In the genomic region with DNA sequence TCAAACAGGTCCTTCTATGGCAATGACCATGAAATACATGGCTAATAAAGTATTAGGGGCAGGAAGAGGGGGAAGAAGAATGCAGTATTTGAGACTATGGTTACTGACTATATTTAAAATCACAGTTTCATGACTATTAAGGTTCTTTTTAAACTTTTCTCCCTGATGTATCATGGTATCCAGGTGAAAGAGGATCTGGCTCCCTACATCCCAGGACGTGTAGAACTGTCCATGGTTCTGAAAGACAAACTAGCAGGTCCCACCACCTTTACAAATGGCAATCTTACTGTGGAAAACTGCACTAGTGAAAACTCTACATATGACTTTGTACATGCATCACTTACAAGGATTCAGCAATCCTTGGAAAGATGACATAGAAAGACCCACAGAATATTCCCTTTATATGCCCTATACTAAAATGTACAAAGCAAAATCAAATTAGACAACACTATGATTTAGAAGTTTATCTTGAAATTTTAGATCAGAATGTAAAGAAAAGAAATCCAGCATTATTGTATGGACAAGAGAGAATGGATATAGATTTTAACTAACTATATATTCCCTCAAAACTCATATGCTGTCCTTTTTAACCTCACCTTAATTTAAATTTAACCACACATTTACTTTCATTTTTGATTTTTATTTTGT, we compare ENCODE assay signal across 1 cellular context.
A peak's percentile ranks its signal among the peaks of the same experiment; 100 is the strongest.
TF ChIP-seq lines count a peak whose summit lies in the region.

No MANE protein-coding gene starts in this region.

TF ChIP-seq in HepG2, 621 proteins besides CTCF, POLR2A, EP300 and RAD21 (continued from another document and continues in another):
- TF ChIP-seq, protein P1, sequence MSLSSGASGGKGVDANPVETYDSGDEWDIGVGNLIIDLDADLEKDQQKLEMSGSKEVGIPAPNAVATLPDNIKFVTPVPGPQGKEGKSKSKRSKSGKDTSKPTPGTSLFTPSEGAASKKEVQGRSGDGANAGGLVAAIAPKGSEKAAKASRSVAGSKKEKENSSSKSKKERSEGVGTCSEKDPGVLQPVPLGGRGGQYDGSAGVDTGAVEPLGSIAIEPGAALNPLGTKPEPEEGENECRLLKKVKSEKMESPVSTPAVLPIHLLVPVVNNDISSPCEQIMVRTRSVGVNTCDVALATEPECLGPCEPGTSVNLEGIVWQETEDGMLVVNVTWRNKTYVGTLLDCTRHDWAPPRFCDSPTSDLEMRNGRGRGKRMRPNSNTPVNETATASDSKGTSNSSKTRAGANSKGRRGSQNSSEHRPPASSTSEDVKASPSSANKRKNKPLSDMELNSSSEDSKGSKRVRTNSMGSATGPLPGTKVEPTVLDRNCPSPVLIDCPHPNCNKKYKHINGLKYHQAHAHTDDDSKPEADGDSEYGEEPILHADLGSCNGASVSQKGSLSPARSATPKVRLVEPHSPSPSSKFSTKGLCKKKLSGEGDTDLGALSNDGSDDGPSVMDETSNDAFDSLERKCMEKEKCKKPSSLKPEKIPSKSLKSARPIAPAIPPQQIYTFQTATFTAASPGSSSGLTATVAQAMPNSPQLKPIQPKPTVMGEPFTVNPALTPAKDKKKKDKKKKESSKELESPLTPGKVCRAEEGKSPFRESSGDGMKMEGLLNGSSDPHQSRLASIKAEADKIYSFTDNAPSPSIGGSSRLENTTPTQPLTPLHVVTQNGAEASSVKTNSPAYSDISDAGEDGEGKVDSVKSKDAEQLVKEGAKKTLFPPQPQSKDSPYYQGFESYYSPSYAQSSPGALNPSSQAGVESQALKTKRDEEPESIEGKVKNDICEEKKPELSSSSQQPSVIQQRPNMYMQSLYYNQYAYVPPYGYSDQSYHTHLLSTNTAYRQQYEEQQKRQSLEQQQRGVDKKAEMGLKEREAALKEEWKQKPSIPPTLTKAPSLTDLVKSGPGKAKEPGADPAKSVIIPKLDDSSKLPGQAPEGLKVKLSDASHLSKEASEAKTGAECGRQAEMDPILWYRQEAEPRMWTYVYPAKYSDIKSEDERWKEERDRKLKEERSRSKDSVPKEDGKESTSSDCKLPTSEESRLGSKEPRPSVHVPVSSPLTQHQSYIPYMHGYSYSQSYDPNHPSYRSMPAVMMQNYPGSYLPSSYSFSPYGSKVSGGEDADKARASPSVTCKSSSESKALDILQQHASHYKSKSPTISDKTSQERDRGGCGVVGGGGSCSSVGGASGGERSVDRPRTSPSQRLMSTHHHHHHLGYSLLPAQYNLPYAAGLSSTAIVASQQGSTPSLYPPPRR (CRISPR knock-in tag; IDR thresholded peaks at IDR 0.05; ENCODE audit: borderline replicate concordance) = no peak
- TF ChIP-seq ZNF430 (CRISPR knock-in tag; IDR thresholded peaks at IDR 0.05) (peak; percentile 69; the same call in 1 of the 2 replicates), ZNF878 (CRISPR knock-in tag; IDR thresholded peaks at IDR 0.05) (no peak), ZSCAN9 (CRISPR knock-in tag; IDR thresholded peaks at IDR 0.05; ENCODE audit: borderline replicate concordance) (peak; percentile 94), GZF1 (CRISPR knock-in tag; IDR thresholded peaks at IDR 0.05) (no peak), ZNF589 (CRISPR knock-in tag; conservative IDR thresholded peaks at IDR 0.05) (no peak), HDAC2 (CRISPR knock-in tag; IDR thresholded peaks at IDR 0.05) (peak; percentile 70), ZNF7 (CRISPR knock-in tag; IDR thresholded peaks at IDR 0.05) (no peak), BRCA1 (CRISPR knock-in tag; IDR thresholded peaks at IDR 0.05) (0 out of 2 replicates have a peak, but pooled peaks have one; percentile 54), GTF2F1 (IDR thresholded peaks at IDR 0.05; ENCODE audit: low read length) (no peak), ZNF569 (CRISPR knock-in tag; IDR thresholded peaks at IDR 0.05; ENCODE audit: borderline replicate concordance) (no peak), TAF15 (IDR thresholded peaks at IDR 0.05; ENCODE audit: low read depth, low read length, poor library complexity, severe bottlenecking) (no peak), ZNF230 (CRISPR knock-in tag; IDR thresholded peaks at IDR 0.05) (no peak), JARID2 (CRISPR knock-in tag; IDR thresholded peaks at IDR 0.05; ENCODE audit: insufficient replicate concordance) (no peak), JUND (CRISPR knock-in tag; IDR thresholded peaks at IDR 0.05) (no peak), RBFOX2 (IDR thresholded peaks at IDR 0.05; ENCODE audit: low read depth, low read length) (no peak), HES4 (CRISPR knock-in tag; IDR thresholded peaks at IDR 0.05; ENCODE audit: borderline replicate concordance) (no peak), BORCS8-MEF2B (CRISPR knock-in tag; IDR thresholded peaks at IDR 0.05) (no peak), ZBTB38 (CRISPR knock-in tag; IDR thresholded peaks at IDR 0.05) (no peak), ZNF703 (CRISPR knock-in tag; IDR thresholded peaks at IDR 0.05; ENCODE audit: borderline replicate concordance) (no peak), ZNF709 (CRISPR knock-in tag; IDR thresholded peaks at IDR 0.05) (no peak), ZFP36 (IDR thresholded peaks at IDR 0.05; ENCODE audit: borderline replicate concordance, low read depth, low read length, partially characterized antibody) (no peak), FOXP1 (IDR thresholded peaks at IDR 0.05) (no peak), FOXP1 (CRISPR knock-in tag; IDR thresholded peaks at IDR 0.05) (no peak), SMAD3 (CRISPR knock-in tag; IDR thresholded peaks at IDR 0.05) (peak; percentile 89; the same call in 1 of the 2 replicates), ZNF264 (CRISPR knock-in tag; IDR thresholded peaks at IDR 0.05) (0 out of 2 replicates have a peak, but pooled peaks have one; percentile 48), KMT2B (CRISPR knock-in tag; IDR thresholded peaks at IDR 0.05) (peak; percentile 46; the same call in 1 of the 2 replicates), SP4 (CRISPR knock-in tag; IDR thresholded peaks at IDR 0.05) (no peak), MTF1 (CRISPR knock-in tag; IDR thresholded peaks at IDR 0.05) (peak; percentile 57; the same call in 1 of the 2 replicates), HOXA3 (CRISPR knock-in tag; IDR thresholded peaks at IDR 0.05) (no peak), NFE2L1 (CRISPR knock-in tag; IDR thresholded peaks at IDR 0.05; ENCODE audit: borderline replicate concordance) (no peak)
- TF ChIP-seq, protein P2, sequence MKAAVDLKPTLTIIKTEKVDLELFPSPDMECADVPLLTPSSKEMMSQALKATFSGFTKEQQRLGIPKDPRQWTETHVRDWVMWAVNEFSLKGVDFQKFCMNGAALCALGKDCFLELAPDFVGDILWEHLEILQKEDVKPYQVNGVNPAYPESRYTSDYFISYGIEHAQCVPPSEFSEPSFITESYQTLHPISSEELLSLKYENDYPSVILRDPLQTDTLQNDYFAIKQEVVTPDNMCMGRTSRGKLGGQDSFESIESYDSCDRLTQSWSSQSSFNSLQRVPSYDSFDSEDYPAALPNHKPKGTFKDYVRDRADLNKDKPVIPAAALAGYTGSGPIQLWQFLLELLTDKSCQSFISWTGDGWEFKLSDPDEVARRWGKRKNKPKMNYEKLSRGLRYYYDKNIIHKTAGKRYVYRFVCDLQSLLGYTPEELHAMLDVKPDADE (CRISPR knock-in tag; IDR thresholded peaks at IDR 0.05) = 0 out of 2 replicates have a peak, but pooled peaks have one; percentile 43
- TF ChIP-seq, protein P3, sequence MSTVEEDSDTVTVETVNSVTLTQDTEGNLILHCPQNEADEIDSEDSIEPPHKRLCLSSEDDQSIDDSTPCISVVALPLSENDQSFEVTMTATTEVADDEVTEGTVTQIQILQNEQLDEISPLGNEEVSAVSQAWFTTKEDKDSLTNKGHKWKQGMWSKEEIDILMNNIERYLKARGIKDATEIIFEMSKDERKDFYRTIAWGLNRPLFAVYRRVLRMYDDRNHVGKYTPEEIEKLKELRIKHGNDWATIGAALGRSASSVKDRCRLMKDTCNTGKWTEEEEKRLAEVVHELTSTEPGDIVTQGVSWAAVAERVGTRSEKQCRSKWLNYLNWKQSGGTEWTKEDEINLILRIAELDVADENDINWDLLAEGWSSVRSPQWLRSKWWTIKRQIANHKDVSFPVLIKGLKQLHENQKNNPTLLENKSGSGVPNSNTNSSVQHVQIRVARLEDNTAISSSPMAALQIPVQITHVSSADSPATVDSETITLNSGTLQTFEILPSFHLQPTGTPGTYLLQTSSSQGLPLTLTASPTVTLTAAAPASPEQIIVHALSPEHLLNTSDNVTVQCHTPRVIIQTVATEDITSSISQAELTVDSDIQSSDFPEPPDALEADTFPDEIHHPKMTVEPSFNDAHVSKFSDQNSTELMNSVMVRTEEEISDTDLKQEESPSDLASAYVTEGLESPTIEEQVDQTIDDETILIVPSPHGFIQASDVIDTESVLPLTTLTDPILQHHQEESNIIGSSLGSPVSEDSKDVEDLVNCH (CRISPR knock-in tag; IDR thresholded peaks at IDR 0.05) = no peak
- TF ChIP-seq, protein P4, sequence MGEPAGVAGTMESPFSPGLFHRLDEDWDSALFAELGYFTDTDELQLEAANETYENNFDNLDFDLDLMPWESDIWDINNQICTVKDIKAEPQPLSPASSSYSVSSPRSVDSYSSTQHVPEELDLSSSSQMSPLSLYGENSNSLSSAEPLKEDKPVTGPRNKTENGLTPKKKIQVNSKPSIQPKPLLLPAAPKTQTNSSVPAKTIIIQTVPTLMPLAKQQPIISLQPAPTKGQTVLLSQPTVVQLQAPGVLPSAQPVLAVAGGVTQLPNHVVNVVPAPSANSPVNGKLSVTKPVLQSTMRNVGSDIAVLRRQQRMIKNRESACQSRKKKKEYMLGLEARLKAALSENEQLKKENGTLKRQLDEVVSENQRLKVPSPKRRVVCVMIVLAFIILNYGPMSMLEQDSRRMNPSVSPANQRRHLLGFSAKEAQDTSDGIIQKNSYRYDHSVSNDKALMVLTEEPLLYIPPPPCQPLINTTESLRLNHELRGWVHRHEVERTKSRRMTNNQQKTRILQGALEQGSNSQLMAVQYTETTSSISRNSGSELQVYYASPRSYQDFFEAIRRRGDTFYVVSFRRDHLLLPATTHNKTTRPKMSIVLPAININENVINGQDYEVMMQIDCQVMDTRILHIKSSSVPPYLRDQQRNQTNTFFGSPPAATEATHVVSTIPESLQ (CRISPR knock-in tag; conservative IDR thresholded peaks at IDR 0.05) = no peak; the same call in 1 of the 2 replicates
- TF ChIP-seq, protein P5, sequence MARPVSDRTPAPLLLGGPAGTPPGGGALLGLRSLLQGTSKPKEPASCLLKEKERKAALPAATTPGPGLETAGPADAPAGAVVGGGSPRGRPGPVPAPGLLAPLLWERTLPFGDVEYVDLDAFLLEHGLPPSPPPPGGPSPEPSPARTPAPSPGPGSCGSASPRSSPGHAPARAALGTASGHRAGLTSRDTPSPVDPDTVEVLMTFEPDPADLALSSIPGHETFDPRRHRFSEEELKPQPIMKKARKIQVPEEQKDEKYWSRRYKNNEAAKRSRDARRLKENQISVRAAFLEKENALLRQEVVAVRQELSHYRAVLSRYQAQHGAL (CRISPR knock-in tag; IDR thresholded peaks at IDR 0.05; ENCODE audit: not compliant biosample characterization) = no peak
- TF ChIP-seq, protein P6, sequence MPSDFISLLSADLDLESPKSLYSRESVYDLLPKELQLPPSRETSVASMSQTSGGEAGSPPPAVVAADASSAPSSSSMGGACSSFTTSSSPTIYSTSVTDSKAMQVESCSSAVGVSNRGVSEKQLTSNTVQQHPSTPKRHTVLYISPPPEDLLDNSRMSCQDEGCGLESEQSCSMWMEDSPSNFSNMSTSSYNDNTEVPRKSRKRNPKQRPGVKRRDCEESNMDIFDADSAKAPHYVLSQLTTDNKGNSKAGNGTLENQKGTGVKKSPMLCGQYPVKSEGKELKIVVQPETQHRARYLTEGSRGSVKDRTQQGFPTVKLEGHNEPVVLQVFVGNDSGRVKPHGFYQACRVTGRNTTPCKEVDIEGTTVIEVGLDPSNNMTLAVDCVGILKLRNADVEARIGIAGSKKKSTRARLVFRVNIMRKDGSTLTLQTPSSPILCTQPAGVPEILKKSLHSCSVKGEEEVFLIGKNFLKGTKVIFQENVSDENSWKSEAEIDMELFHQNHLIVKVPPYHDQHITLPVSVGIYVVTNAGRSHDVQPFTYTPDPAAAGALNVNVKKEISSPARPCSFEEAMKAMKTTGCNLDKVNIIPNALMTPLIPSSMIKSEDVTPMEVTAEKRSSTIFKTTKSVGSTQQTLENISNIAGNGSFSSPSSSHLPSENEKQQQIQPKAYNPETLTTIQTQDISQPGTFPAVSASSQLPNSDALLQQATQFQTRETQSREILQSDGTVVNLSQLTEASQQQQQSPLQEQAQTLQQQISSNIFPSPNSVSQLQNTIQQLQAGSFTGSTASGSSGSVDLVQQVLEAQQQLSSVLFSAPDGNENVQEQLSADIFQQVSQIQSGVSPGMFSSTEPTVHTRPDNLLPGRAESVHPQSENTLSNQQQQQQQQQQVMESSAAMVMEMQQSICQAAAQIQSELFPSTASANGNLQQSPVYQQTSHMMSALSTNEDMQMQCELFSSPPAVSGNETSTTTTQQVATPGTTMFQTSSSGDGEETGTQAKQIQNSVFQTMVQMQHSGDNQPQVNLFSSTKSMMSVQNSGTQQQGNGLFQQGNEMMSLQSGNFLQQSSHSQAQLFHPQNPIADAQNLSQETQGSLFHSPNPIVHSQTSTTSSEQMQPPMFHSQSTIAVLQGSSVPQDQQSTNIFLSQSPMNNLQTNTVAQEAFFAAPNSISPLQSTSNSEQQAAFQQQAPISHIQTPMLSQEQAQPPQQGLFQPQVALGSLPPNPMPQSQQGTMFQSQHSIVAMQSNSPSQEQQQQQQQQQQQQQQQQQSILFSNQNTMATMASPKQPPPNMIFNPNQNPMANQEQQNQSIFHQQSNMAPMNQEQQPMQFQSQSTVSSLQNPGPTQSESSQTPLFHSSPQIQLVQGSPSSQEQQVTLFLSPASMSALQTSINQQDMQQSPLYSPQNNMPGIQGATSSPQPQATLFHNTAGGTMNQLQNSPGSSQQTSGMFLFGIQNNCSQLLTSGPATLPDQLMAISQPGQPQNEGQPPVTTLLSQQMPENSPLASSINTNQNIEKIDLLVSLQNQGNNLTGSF (CRISPR knock-in tag; IDR thresholded peaks at IDR 0.05) = no peak
- TF ChIP-seq, protein P7, sequence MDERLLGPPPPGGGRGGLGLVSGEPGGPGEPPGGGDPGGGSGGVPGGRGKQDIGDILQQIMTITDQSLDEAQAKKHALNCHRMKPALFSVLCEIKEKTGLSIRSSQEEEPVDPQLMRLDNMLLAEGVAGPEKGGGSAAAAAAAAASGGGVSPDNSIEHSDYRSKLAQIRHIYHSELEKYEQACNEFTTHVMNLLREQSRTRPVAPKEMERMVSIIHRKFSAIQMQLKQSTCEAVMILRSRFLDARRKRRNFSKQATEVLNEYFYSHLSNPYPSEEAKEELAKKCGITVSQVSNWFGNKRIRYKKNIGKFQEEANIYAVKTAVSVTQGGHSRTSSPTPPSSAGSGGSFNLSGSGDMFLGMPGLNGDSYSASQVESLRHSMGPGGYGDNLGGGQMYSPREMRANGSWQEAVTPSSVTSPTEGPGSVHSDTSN (CRISPR knock-in tag; IDR thresholded peaks at IDR 0.05) = no peak
- TF ChIP-seq, protein P8, sequence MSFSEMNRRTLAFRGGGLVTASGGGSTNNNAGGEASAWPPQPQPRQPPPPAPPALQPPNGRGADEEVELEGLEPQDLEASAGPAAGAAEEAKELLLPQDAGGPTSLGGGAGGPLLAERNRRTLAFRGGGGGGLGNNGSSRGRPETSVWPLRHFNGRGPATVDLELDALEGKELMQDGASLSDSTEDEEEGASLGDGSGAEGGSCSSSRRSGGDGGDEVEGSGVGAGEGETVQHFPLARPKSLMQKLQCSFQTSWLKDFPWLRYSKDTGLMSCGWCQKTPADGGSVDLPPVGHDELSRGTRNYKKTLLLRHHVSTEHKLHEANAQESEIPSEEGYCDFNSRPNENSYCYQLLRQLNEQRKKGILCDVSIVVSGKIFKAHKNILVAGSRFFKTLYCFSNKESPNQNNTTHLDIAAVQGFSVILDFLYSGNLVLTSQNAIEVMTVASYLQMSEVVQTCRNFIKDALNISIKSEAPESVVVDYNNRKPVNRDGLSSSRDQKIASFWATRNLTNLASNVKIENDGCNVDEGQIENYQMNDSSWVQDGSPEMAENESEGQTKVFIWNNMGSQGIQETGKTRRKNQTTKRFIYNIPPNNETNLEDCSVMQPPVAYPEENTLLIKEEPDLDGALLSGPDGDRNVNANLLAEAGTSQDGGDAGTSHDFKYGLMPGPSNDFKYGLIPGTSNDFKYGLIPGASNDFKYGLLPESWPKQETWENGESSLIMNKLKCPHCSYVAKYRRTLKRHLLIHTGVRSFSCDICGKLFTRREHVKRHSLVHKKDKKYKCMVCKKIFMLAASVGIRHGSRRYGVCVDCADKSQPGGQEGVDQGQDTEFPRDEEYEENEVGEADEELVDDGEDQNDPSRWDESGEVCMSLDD (CRISPR knock-in tag; IDR thresholded peaks at IDR 0.05; ENCODE audit: borderline replicate concordance) = no peak
